In genomic region chr4:179867300-179867878, GRCh38 we compare ENCODE assay signal across 8 cellular contexts.
A peak's percentile ranks its signal among the peaks of the same experiment; 100 is the strongest.
DNase-seq lines count a peak whose midpoint lies in the region; ATAC-seq and TF ChIP-seq lines count a peak whose summit lies in the region.

No MANE protein-coding gene starts in this region.

- no peaks in the 10 kb centered on the region for H3K36me3 Mint-ChIP-seq in activated naive CD8-positive, alpha-beta T cell treated with anti-CD3 and anti-CD28 coated beads, Interleukin-2, amount 50 U/mL, for 24 hours (ENCODE audit: low read depth)
- H3K36me3 Mint-ChIP-seq in natural killer cell = no peaks in the 10 kb centered on the region

- H3K27ac ChIP-seq in suprapubic skin = no peak overlapping the region

- no peaks in the 10 kb centered on the region for H3K9me3 ChIP-seq in suprapubic skin

- DNase-seq in DMS53 (lab: John Stamatoyannopoulos, UW) (peak; percentile 82), NCI-H82 (lab: John Stamatoyannopoulos, UW) (peak; percentile 81), left colon (peak in 1 of 2 donors; percentile 57), suprapubic skin (ENCODE audit: low spot score in 2 of 2) (no peak), natural killer cell (no peak)
- peak; percentile 33 for DNase-seq in activated naive CD8-positive, alpha-beta T cell treated with anti-CD3 and anti-CD28 coated beads, Interleukin-2, amount 50 U/mL, for 24 hours

- no peak overlapping the region for H3K27ac Mint-ChIP-seq in activated naive CD8-positive, alpha-beta T cell treated with anti-CD3 and anti-CD28 coated beads, Interleukin-2, amount 50 U/mL, for 24 hours
- no peak overlapping the region for H3K27ac Mint-ChIP-seq in natural killer cell

- intact Hi-C loops in left colon (cut with DNase I, micrococcal nuclease) (no loop called here), natural killer cell (cut with micrococcal nuclease) (no loop called here)

- H3K27me3 Mint-ChIP-seq in activated naive CD8-positive, alpha-beta T cell treated with anti-CD3 and anti-CD28 coated beads, Interleukin-2, amount 50 U/mL, for 24 hours = no peaks in the 10 kb centered on the region
- no peaks in the 10 kb centered on the region for H3K27me3 Mint-ChIP-seq in natural killer cell (ENCODE audit: low read depth in 2 of 2)

- peaks cover 4% of the 10 kb centered on the region for H3K9me3 Mint-ChIP-seq in activated naive CD8-positive, alpha-beta T cell treated with anti-CD3 and anti-CD28 coated beads, Interleukin-2, amount 50 U/mL, for 24 hours
- peaks cover 0 to 5% of the 10 kb centered on the region in 2 donors for H3K9me3 Mint-ChIP-seq in natural killer cell

- peak in 1 of 2 donors; percentile 38 for TF ChIP-seq CTCF in suprapubic skin (IDR thresholded peaks at IDR 0.05)
- TF ChIP-seq CTCF in natural killer cell (IDR thresholded peaks at IDR 0.05) = no peak

- H3K4me1 Mint-ChIP-seq in activated naive CD8-positive, alpha-beta T cell treated with anti-CD3 and anti-CD28 coated beads, Interleukin-2, amount 50 U/mL, for 24 hours = no peaks in the 10 kb centered on the region
- H3K4me1 Mint-ChIP-seq in natural killer cell = no peaks in the 10 kb centered on the region

- H3K4me3 Mint-ChIP-seq in activated naive CD8-positive, alpha-beta T cell treated with anti-CD3 and anti-CD28 coated beads, Interleukin-2, amount 50 U/mL, for 24 hours = no peak overlapping the region
- H3K4me3 Mint-ChIP-seq in natural killer cell = no peak overlapping the region

- no peak overlapping the region for H3K4me3 ChIP-seq in suprapubic skin

- no peaks in the 10 kb centered on the region for H3K4me1 ChIP-seq in suprapubic skin

- 33% methylated on average over 6 of the region's 6 CpGs for WGBS in suprapubic skin

- no peak for TF ChIP-seq POLR2A in suprapubic skin (IDR thresholded peaks at IDR 0.05)

- H3K36me3 ChIP-seq in suprapubic skin = no peaks in the 10 kb centered on the region

- no peak for TF ChIP-seq EP300 in suprapubic skin (IDR thresholded peaks at IDR 0.05)

- peak; percentile 81 for ATAC-seq in GM19025 (IDR thresholded peaks at IDR 0.05; ENCODE audit: low read depth, unreplicated experiment)
- ATAC-seq in HG03108 (IDR thresholded peaks at IDR 0.05; ENCODE audit: unreplicated experiment) = peak; percentile 77
- ATAC-seq in activated naive CD8-positive, alpha-beta T cell treated with anti-CD3 and anti-CD28 coated beads, Interleukin-2, amount 50 U/mL, for 24 hours = peak; percentile 54
- ATAC-seq in left colon = peak; percentile 77
- ATAC-seq in natural killer cell = no peak

- no peaks in the 10 kb centered on the region for H3K27me3 ChIP-seq in suprapubic skin

Comparison
In these comparisons a context has a peak if more than half of its experiments do, and no peak if none do; other contexts are left out.
1. DNase-seq: peak in DMS53 (single experiment), NCI-H82 (single experiment) and activated naive CD8-positive, alpha-beta T cell treated with anti-CD3 and anti-CD28 coated beads, Interleukin-2, amount 50 U/mL, for 24 hours (single experiment); none in suprapubic skin (0 of 2) and natural killer cell (single experiment).
2. ATAC-seq: peak in GM19025 (single experiment), HG03108 (single experiment), activated naive CD8-positive, alpha-beta T cell treated with anti-CD3 and anti-CD28 coated beads, Interleukin-2, amount 50 U/mL, for 24 hours (single experiment) and left colon (single experiment); none in natural killer cell (0 of 3).